Comparison of ENCODE assay signal across 26 cellular contexts in genomic region chr10:23404461-23404980, GRCh38. TPM values are rescaled to one million over a fixed set of nuclear protein-coding genes. Genes with fewer than 3 reads are reported as not detected.
DNase-seq lines count a peak whose midpoint lies in the region; ATAC-seq, FAIRE-seq and TF ChIP-seq lines count a peak whose summit lies in the region.
"Had no signal": no experiment of that assay in that cellular context is flagged by ENCODE, and none has a peak within 500 bp of the region (broad histone marks: within the 10 kb centered on the region; RNA-seq: fewer than 3 reads in every experiment).

No MANE protein-coding gene starts in this region.

- intact Hi-C loops in psoas muscle (cut with DNase I) = loop anchor here in 1 of 2 donors (5.0 kb wide), 1 partner anchor 33 kb away; the partner anchor contains the start of gene OTUD1

- no peak for FAIRE-seq in H54 (lab: Jason Lieb, UNC)
- FAIRE-seq: A549, GM12878, HTR-8/SVneo had no signal

- POLR2A ChIA-PET in AG04449 (lab: Yijun Ruan, JAX) = no interaction called here

- H3K27me3 ChIP-seq in psoas muscle (ENCODE audit: insufficient read depth in 3 of 3, low read length in 2 of 3) = no peaks in the 10 kb centered on the region
- H3K27me3 ChIP-seq: BLaER1, Peyer's patch, SJCRH30 had no signal

- H3K27ac ChIP-seq in psoas muscle = peak overlapping the region; percentile 95
- H3K27ac ChIP-seq: A549, BLaER1, KMS-11, Peyer's patch, SJCRH30 had no signal

- 64 to 74% (median 66%) methylated on average over 5 of the region's 5 CpGs for WGBS in psoas muscle, 3 donors

- no peak for TF ChIP-seq CTCF in AG04449 (IDR thresholded peaks at IDR 0.05; ENCODE audit: insufficient read depth, low read length, missing control alignments)
- TF ChIP-seq CTCF in psoas muscle (IDR thresholded peaks at IDR 0.05) = no peak

- no peaks in the 10 kb centered on the region for H3K36me3 ChIP-seq in psoas muscle (ENCODE audit: insufficient read depth in 1 of 2, low read depth in 1 of 2)
- H3K36me3 ChIP-seq: BLaER1, Peyer's patch, SJCRH30 had no signal

- ATAC-seq in SK-N-SH treated with all-trans-retinoic acid at 6 μM for 48 hours (peak; percentile 32; the same call in 1 of the 3 replicates), psoas muscle (no peak), GM18858 (IDR thresholded peaks at IDR 0.05; ENCODE audit: unreplicated experiment) (no peak)
- ATAC-seq: A549, GM12878, GM23338 had no signal

- DNase-seq in AG04449 (ENCODE audit: low read depth, low spot score) (peak; percentile 14), EH (ENCODE audit: low read depth) (peak; percentile 25), psoas muscle (no peak), H54 (ENCODE audit: insufficient read length, low spot score) (no peak)
- DNase-seq in activated CD8-positive, alpha-beta memory T cell treated with anti-CD3 and anti-CD28 coated beads, Interleukin-2, amount 50 U/mL, for 48 hours = no peak
- DNase-seq: CD4-positive, alpha-beta T cell; COR-L47; DMS79; HCEC 1CT; NCI-H1092 treated with DMSO at 0.1 percent for 48 hours; NCI-H1436 treated with DMSO at 0.1 percent for 48 hours; NCI-H2029 treated with DMSO at 0.1 percent for 48 hours; NCI-H2171 treated with DMSO at 0.1 percent for 48 hours; NCI-H524 treated with DMSO at 0.1 percent for 48 hours; NCI-H82; Peyer's patch; SJCRH30 had no signal

- peaks cover 43% of the 10 kb centered on the region for H3K4me1 ChIP-seq in psoas muscle
- H3K4me1 ChIP-seq: A549, BLaER1, Peyer's patch had no signal

- TF ChIP-seq POLR2A in H54 (IDR thresholded peaks at IDR 0.05; ENCODE audit: low read depth, low read length) = no peak

- H3K4me3 ChIP-seq in AG04449 (ENCODE audit: low read depth, low read length) (no peak overlapping the region), psoas muscle (no peak overlapping the region)
- H3K4me3 ChIP-seq: A549, BLaER1, GM12878, GM23338, Peyer's patch, SJCRH30 had no signal

- CTCF ChIA-PET in AG04449 (lab: Yijun Ruan, JAX) = interaction anchor here (1.2 kb wide), 1 partner anchor 11 kb away, joined by 3 read pairs; no protein-coding TSS in a partner anchor

- H3K9me3 ChIP-seq in psoas muscle = no peaks in the 10 kb centered on the region
- H3K9me3 ChIP-seq: A549, BLaER1, Peyer's patch, SJCRH30 had no signal

TF ChIP-seq in SK-N-SH treated with all-trans-retinoic acid at 6 μM for 48 hours, 23 proteins besides CTCF, POLR2A, EP300 and RAD21:
- TF ChIP-seq PPARA (CRISPR knock-in tag; IDR thresholded peaks at IDR 0.05; ENCODE audit: borderline replicate concordance) (no peak), ZNF70 (CRISPR knock-in tag; IDR thresholded peaks at IDR 0.05) (no peak), ARNTL (CRISPR knock-in tag; IDR thresholded peaks at IDR 0.05; ENCODE audit: borderline replicate concordance, low read depth) (no peak), BACH2 (CRISPR knock-in tag; IDR thresholded peaks at IDR 0.05; ENCODE audit: borderline replicate concordance) (no peak), SNAI2 (CRISPR knock-in tag; IDR thresholded peaks at IDR 0.05) (no peak), RARB (CRISPR knock-in tag; IDR thresholded peaks at IDR 0.05) (no peak), ZFP3 (CRISPR knock-in tag; IDR thresholded peaks at IDR 0.05) (no peak), ZC3H10 (CRISPR knock-in tag; IDR thresholded peaks at IDR 0.05) (no peak), TCF4 (CRISPR knock-in tag; IDR thresholded peaks at IDR 0.05; ENCODE audit: borderline replicate concordance) (no peak), ZNF565 (CRISPR knock-in tag; conservative IDR thresholded peaks at IDR 0.05; ENCODE audit: low read depth) (no peak), CSRNP3 (CRISPR knock-in tag; IDR thresholded peaks at IDR 0.05) (no peak), OSR1 (CRISPR knock-in tag; IDR thresholded peaks at IDR 0.05) (no peak), CREB5 (CRISPR knock-in tag; IDR thresholded peaks at IDR 0.05; ENCODE audit: low read depth) (no peak), GLIS3 (CRISPR knock-in tag; IDR thresholded peaks at IDR 0.05) (no peak), PATZ1 (CRISPR knock-in tag; IDR thresholded peaks at IDR 0.05; ENCODE audit: borderline replicate concordance) (no peak)

RNA-seq across cellular contexts. Expression of gene OTUD1, which starts 34.4 kb away (rescaled TPM):
- 100 to 1,000 TPM in 2 of 4 donors, 10 to 100 TPM in 2; 19.7 to 165 (median 95.0) TPM for total RNA-seq in psoas muscle
- polyA plus RNA-seq in psoas muscle = 10 to 100 TPM in 1 of 3 donors, 1 to 10 TPM in 2; 1.9 to 73.1 (median 9.4) TPM

RNA-seq across cellular contexts. Expression of gene C10orf67, which starts 59.9 kb away (rescaled TPM):
- total RNA-seq in psoas muscle = under 1 TPM in 2 of 4 donors, not detected in 2; 0.30 to 0.67 TPM
- under 1 TPM; 0.01 to 0.06 (median 0.03) TPM for polyA plus RNA-seq in psoas muscle
- total RNA-seq: CD4-positive, alpha-beta T cell; GM23338; OCI-LY7 had no signal
- polyA plus RNA-seq: GM12878 had no signal

Comparison
In these comparisons a context has a peak if more than half of its experiments do, and no peak if none do; other contexts are left out.
1. DNase-seq: peak in AG04449 (single experiment) and EH (single experiment); none in psoas muscle (0 of 2), activated CD8-positive, alpha-beta memory T cell treated with anti-CD3 and anti-CD28 coated beads, Interleukin-2, amount 50 U/mL, for 48 hours (single experiment) and H54 (single experiment).